ENCODE assay signal across 27 cellular contexts in genomic region chr1:3175486-3175885, GRCh38.
DNase-seq lines count a peak whose midpoint lies in the region; ATAC-seq and TF ChIP-seq lines count a peak whose summit lies in the region.
"Had no signal": no experiment of that assay in that cellular context is flagged by ENCODE, and none has a peak within 500 bp of the region (broad histone marks: within the 10 kb centered on the region; RNA-seq: fewer than 3 reads in every experiment).

No MANE protein-coding gene starts in this region.

- no peak for TF ChIP-seq POLR2A in esophagus squamous epithelium (IDR thresholded peaks at IDR 0.05)
- no peak for TF ChIP-seq POLR2A in uterus (IDR thresholded peaks at IDR 0.05)
- TF ChIP-seq POLR2A in erythroblast (IDR thresholded peaks at IDR 0.05; ENCODE audit: low read length) = no peak

- H3K9me3 ChIP-seq in heart right ventricle (no peaks in the 10 kb centered on the region), esophagus squamous epithelium (no peaks in the 10 kb centered on the region), psoas muscle (no peaks in the 10 kb centered on the region), uterus (no peaks in the 10 kb centered on the region)
- H3K9me3 ChIP-seq: right lobe of liver had no signal

- peak overlapping the region in 8 of 10 donors; percentile 4 to 81 (median 68) for H3K27ac ChIP-seq in heart right ventricle
- peak overlapping the region; percentile 1 to 66 (median 37) for H3K27ac ChIP-seq in esophagus squamous epithelium
- peak overlapping the region; percentile 23 for H3K27ac ChIP-seq in psoas muscle
- H3K27ac ChIP-seq in uterus = peak overlapping the region; percentile 23 to 45
- H3K27ac ChIP-seq: SJCRH30, WERI-Rb-1 had no signal

- H3K27me3 ChIP-seq in heart right ventricle (peaks cover 0 to 15% (median 0%) of the 10 kb centered on the region in 7 donors), esophagus squamous epithelium (peaks cover 0 to 49% (median 0%) of the 10 kb centered on the region in 4 donors), psoas muscle (ENCODE audit: insufficient read depth in 3 of 3, low read length in 2 of 3) (peaks cover 0 to 3% (median 0%) of the 10 kb centered on the region in 3 donors), uterus (no peaks in the 10 kb centered on the region)
- H3K27me3 ChIP-seq: right lobe of liver, SJCRH30 had no signal

- TF ChIP-seq CTCF in heart right ventricle (IDR thresholded peaks at IDR 0.05) = no peak
- TF ChIP-seq CTCF in esophagus squamous epithelium (IDR thresholded peaks at IDR 0.05) = no peak
- TF ChIP-seq CTCF in psoas muscle (IDR thresholded peaks at IDR 0.05) = no peak
- no peak for TF ChIP-seq CTCF in uterus (IDR thresholded peaks at IDR 0.05)

- H3K36me3 ChIP-seq in heart right ventricle (no peaks in the 10 kb centered on the region), esophagus squamous epithelium (no peaks in the 10 kb centered on the region), psoas muscle (ENCODE audit: insufficient read depth in 1 of 2, low read depth in 1 of 2) (no peaks in the 10 kb centered on the region), uterus (no peaks in the 10 kb centered on the region)
- H3K36me3 ChIP-seq: right lobe of liver, SJCRH30, WERI-Rb-1 had no signal

- ATAC-seq in heart right ventricle (no peak), left ventricle myocardium superior (no peak), psoas muscle (no peak)
- ATAC-seq: activated naive CD4-positive, alpha-beta T cell treated with anti-CD3 and anti-CD28 coated beads, Interleukin-2, amount 50 U/mL, for 72 hours; GM23338; left lobe of liver had no signal

- peak overlapping the region in 2 of 10 donors; percentile 28 to 32 for H3K4me3 ChIP-seq in heart right ventricle
- peak overlapping the region in 1 of 4 donors; percentile 34 for H3K4me3 ChIP-seq in esophagus squamous epithelium
- H3K4me3 ChIP-seq in psoas muscle = no peak overlapping the region
- no peak overlapping the region for H3K4me3 ChIP-seq in uterus
- H3K4me3 ChIP-seq: GM23338, right lobe of liver, SJCRH30 had no signal

- no peak for DNase-seq in heart right ventricle
- DNase-seq in left ventricle myocardium superior = no peak
- no peak for DNase-seq in esophagus squamous epithelium (lab: John Stamatoyannopoulos, UW)
- DNase-seq in psoas muscle = no peak
- DNase-seq in uterus = no peak
- no peak for DNase-seq in erythroblast (lab: John Stamatoyannopoulos, UW)
- DNase-seq in NOMO-1 treated with dmso at 0.1 percent for 144 hours (lab: John Stamatoyannopoulos, UW; ENCODE audit: unreplicated experiment) = no peak
- no peak for DNase-seq in DMS79 (lab: John Stamatoyannopoulos, UW)
- DNase-seq: activated CD4-positive, alpha-beta T cell treated with anti-CD3 and anti-CD28 coated beads for 4 hours; activated CD8-positive, alpha-beta memory T cell treated with anti-CD3 and anti-CD28 coated beads for 24 hours; activated T-cell treated with anti-CD3 and anti-CD28 coated beads for 4 hours; CD4-positive, CD25-positive, alpha-beta regulatory T cell; central memory CD4-positive, alpha-beta T cell; dermis blood vessel endothelial cell; DND-41; immature natural killer cell; NCI-H2107; NCI-H446 treated with DMSO at 0.1 percent for 48 hours; NCI-H774; SJCRH30; stimulated activated CD4-positive, alpha-beta T cell treated with anti-CD3 and anti-CD28 coated beads, Interleukin-4, amount 100 ng/mL, for 1 hour; T1000; WERI-Rb-1 had no signal

- peaks cover 31 to 52% (median 45%) of the 10 kb centered on the region in 9 donors for H3K4me1 ChIP-seq in heart right ventricle
- H3K4me1 ChIP-seq in esophagus squamous epithelium = peaks cover 20 to 51% (median 27%) of the 10 kb centered on the region in 3 donors
- peaks cover 22% of the 10 kb centered on the region for H3K4me1 ChIP-seq in psoas muscle
- peaks cover 0 to 14% of the 10 kb centered on the region in 2 donors for H3K4me1 ChIP-seq in uterus
- H3K4me1 ChIP-seq: SJCRH30 had no signal

- intact Hi-C loops in heart right ventricle (cut with DNase I) (loop anchor here in 2 of 10 donors (10.0 kb wide), 1 partner anchor 101 kb away; no protein-coding TSS in a partner anchor), left ventricle myocardium superior (cut with micrococcal nuclease) (no loop called here), esophagus squamous epithelium (cut with DNase I) (no loop called here), psoas muscle (cut with DNase I) (no loop called here), uterus (cut with DNase I; ENCODE audit: low total_unique reads) (no loop called here)

- WGBS in heart right ventricle, 2 donors = 73 to 76% methylated on average over 8 of the region's 8 CpGs
- WGBS in esophagus squamous epithelium, 2 donors = 90 to 92% methylated on average over 2 to 6 of the region's 8 CpGs
- 90 to 96% (median 93%) methylated on average over 8 of the region's 8 CpGs for WGBS in psoas muscle, 3 donors
